In genomic region chr5:56070795-56071539, GRCh38 we compare ENCODE assay signal across 7 cellular contexts.
DNase-seq lines count a peak whose midpoint lies in the region; ATAC-seq and TF ChIP-seq lines count a peak whose summit lies in the region.

No MANE protein-coding gene starts in this region.

- H4K8ac ChIP-seq in IMR-90 (ENCODE audit: low read depth in 2 of 2, low read length in 2 of 2): 0 out of 4 replicates have a peak overlapping the region, but pooled peaks of 1 of the 2 experiments have one; percentile 30

- H4K91ac ChIP-seq in IMR-90 (ENCODE audit: insufficient read depth, low read depth, low read length): no peak overlapping the region

- TF ChIP-seq POLR2A in IMR-90 (IDR thresholded peaks at IDR 0.05; ENCODE audit: low read depth, low read length): no peak

- intact Hi-C loops in IMR-90 (cut with micrococcal nuclease) (no loop called here), heart right ventricle (cut with DNase I) (loop anchor here in 2 of 10 donors (5.0 to 10.0 kb wide), 2 partner anchors 79 to 104 kb away; partner anchors contain the start of gene IL6ST (in 1 of the 2))

- peak overlapping the region; percentile 24 for H3K27ac Mint-ChIP-seq in T-helper 1 cell treated with Interleukin-12 subunit alpha and Interleukin-12 subunit beta and Interleukin-4 antibody, amounts not matched to agents 30 μg/mL and 1 μg/mL, for 36 hours
- no peak overlapping the region for H3K27ac Mint-ChIP-seq in stimulated activated naive B cell treated with anti-CD40 and anti-IgM and Interleukin-4, amounts not matched to agents 10 μg/mL and 1 μg/mL and 100 μg/mL, for 72 hours

- H2AK5ac ChIP-seq in IMR-90 (ENCODE audit: low read depth, low read length): no peak overlapping the region

- peaks cover 9% of the 10 kb centered on the region; the same call in 1 of the 2 replicates for H3K9me1 ChIP-seq in IMR-90 (ENCODE audit: insufficient read depth, low read length)

- H3K14ac ChIP-seq in IMR-90 (replicated peaks; ENCODE audit: low read depth, low read length): no peak overlapping the region; the same call in 1 of the 2 replicates

- H2AFZ ChIP-seq in IMR-90 (replicated peaks; ENCODE audit: low read length, poor library complexity): no peak overlapping the region

- no peak for TF ChIP-seq CTCF in IMR-90 (conservative IDR thresholded peaks at IDR 0.05; ENCODE audit: low read depth, low read length)
- TF ChIP-seq CTCF in heart right ventricle (IDR thresholded peaks at IDR 0.05): no peak

- CTCF ChIA-PET in IMR-90 (lab: Yijun Ruan, JAX): no interaction called here

- BruUV-seq in IMR-90 (replicated peaks; lab: Mats Ljungman, UMichigan): no TSS peak

- H3K4me1 ChIP-seq in IMR-90 (ENCODE audit: control insufficient read depth, insufficient read depth, low read length): peaks cover 14% of the 10 kb centered on the region; the same call in 1 of the 2 replicates
- H3K4me1 ChIP-seq in heart right ventricle: peaks cover 0 to 52% (median 38%) of the 10 kb centered on the region in 9 donors

- H3K36me3 Mint-ChIP-seq in T-helper 1 cell treated with Interleukin-12 subunit alpha and Interleukin-12 subunit beta and Interleukin-4 antibody, amounts not matched to agents 30 μg/mL and 1 μg/mL, for 36 hours (ENCODE audit: low read depth): peaks cover 2% of the 10 kb centered on the region
- H3K36me3 Mint-ChIP-seq in stimulated activated naive B cell treated with anti-CD40 and anti-IgM and Interleukin-4, amounts not matched to agents 10 μg/mL and 1 μg/mL and 100 μg/mL, for 72 hours: peaks cover 0 to 2% of the 10 kb centered on the region in 2 donors

- ATAC-seq in IMR-90 (ENCODE audit: low read depth): no peak
- ATAC-seq in heart right ventricle: peak in 6 of 8 donors; percentile 42 to 79 (median 56)
- ATAC-seq in stimulated activated naive B cell treated with anti-CD40 and anti-IgM and Interleukin-4, amounts not matched to agents 10 μg/mL and 1 μg/mL and 100 μg/mL, for 72 hours (replicated peaks): peak; percentile 75 to 85

- H3K23ac ChIP-seq in IMR-90 (ENCODE audit: low read depth, low read length): no peak overlapping the region

- no peak overlapping the region for H3K4me2 ChIP-seq in IMR-90 (ENCODE audit: low read depth, low read length)

- H2BK5ac ChIP-seq in IMR-90 (ENCODE audit: low read depth, low read length, poor library complexity, severe bottlenecking): no peak overlapping the region

- H2BK20ac ChIP-seq in IMR-90 (ENCODE audit: low read depth, low read length): peak overlapping the region; percentile 5; the same call in 1 of the 2 replicates

- no peaks in the 10 kb centered on the region for H3K9me3 Mint-ChIP-seq in T-helper 1 cell treated with Interleukin-12 subunit alpha and Interleukin-12 subunit beta and Interleukin-4 antibody, amounts not matched to agents 30 μg/mL and 1 μg/mL, for 36 hours
- peaks cover 0 to 1% of the 10 kb centered on the region in 2 donors for H3K9me3 Mint-ChIP-seq in stimulated activated naive B cell treated with anti-CD40 and anti-IgM and Interleukin-4, amounts not matched to agents 10 μg/mL and 1 μg/mL and 100 μg/mL, for 72 hours

- no peaks in the 10 kb centered on the region for H3K36me3 ChIP-seq in IMR-90 (ENCODE audit: control insufficient read depth, insufficient read depth, low read length)
- H3K36me3 ChIP-seq in heart right ventricle: no peaks in the 10 kb centered on the region

- no peak overlapping the region for H3K56ac ChIP-seq in IMR-90 (ENCODE audit: extremely low read depth, insufficient read depth, low read length)

- in situ Hi-C loops in IMR-90 (cut with MboI; ENCODE audit: low sequenced_read_pairs) (no loop called here), G401 (cut with HindIII; ENCODE audit: low sequenced_read_pairs) (no loop called here)

- dilution Hi-C loops in IMR-90 (cut with HindIII; ENCODE audit: low sequenced_read_pairs, unreplicated experiment): no loop called here

- H3K27ac ChIP-seq in IMR-90 (ENCODE audit: insufficient read depth, low read length) (no peak overlapping the region), heart right ventricle (peak overlapping the region; percentile 17 to 79 (median 65))

- H3K9me3 ChIP-seq in IMR-90 (ENCODE audit: control insufficient read depth, insufficient read depth, low read length) (no peaks in the 10 kb centered on the region), heart right ventricle (no peaks in the 10 kb centered on the region)

- no peak overlapping the region for H2AK9ac ChIP-seq in IMR-90 (replicated peaks; ENCODE audit: low read depth, low read length, poor library complexity)

- no peaks in the 10 kb centered on the region for H3K27me3 ChIP-seq in IMR-90 (ENCODE audit: control insufficient read depth, insufficient read depth, low read length)
- no peaks in the 10 kb centered on the region for H3K27me3 ChIP-seq in heart right ventricle

- H3K27me3 Mint-ChIP-seq in T-helper 1 cell treated with Interleukin-12 subunit alpha and Interleukin-12 subunit beta and Interleukin-4 antibody, amounts not matched to agents 30 μg/mL and 1 μg/mL, for 36 hours (ENCODE audit: low read depth): no peaks in the 10 kb centered on the region
- H3K27me3 Mint-ChIP-seq in stimulated activated naive B cell treated with anti-CD40 and anti-IgM and Interleukin-4, amounts not matched to agents 10 μg/mL and 1 μg/mL and 100 μg/mL, for 72 hours: peaks cover 5% of the 10 kb centered on the region in 2 donors

- H3K4me1 Mint-ChIP-seq in T-helper 1 cell treated with Interleukin-12 subunit alpha and Interleukin-12 subunit beta and Interleukin-4 antibody, amounts not matched to agents 30 μg/mL and 1 μg/mL, for 36 hours (ENCODE audit: low read depth): peaks cover 47% of the 10 kb centered on the region
- H3K4me1 Mint-ChIP-seq in stimulated activated naive B cell treated with anti-CD40 and anti-IgM and Interleukin-4, amounts not matched to agents 10 μg/mL and 1 μg/mL and 100 μg/mL, for 72 hours: peaks cover 19 to 27% of the 10 kb centered on the region in 2 donors

- H4K5ac ChIP-seq in IMR-90 (ENCODE audit: low read depth, low read length): no peak overlapping the region

- H2BK15ac ChIP-seq in IMR-90 (ENCODE audit: low read depth, low read length): no peak overlapping the region

- DNase-seq in IMR-90: no peak
- DNase-seq in heart right ventricle: no peak
- DNase-seq in stimulated activated naive B cell treated with anti-CD40 and anti-IgM and Interleukin-4, amounts not matched to agents 10 μg/mL and 1 μg/mL and 100 μg/mL, for 72 hours: no peak
- DNase-seq in G401 (ENCODE audit: low spot score): no peak
- DNase-seq in NK-92 treated with Interleukin-12 subunit alpha and Interleukin-12 subunit beta, amount 100 ng/mL, for 24 hours (lab: John Stamatoyannopoulos, UW): no peak
- DNase-seq in cerebellar cortex (ENCODE audit: low spot score): no peak

- no peak overlapping the region for H3K4ac ChIP-seq in IMR-90 (ENCODE audit: low read depth, low read length)

- WGBS in IMR-90 (ENCODE audit: extremely low coverage in 2 of 2, insufficient read length in 1 of 2), 2 experiments: no CpG with 5 or more reads among the region's 3 CpGs
- 30 to 43% methylated on average over 3 of the region's 3 CpGs for WGBS in heart right ventricle, 2 donors

- peak overlapping the region; percentile 10 for H3K4me3 Mint-ChIP-seq in T-helper 1 cell treated with Interleukin-12 subunit alpha and Interleukin-12 subunit beta and Interleukin-4 antibody, amounts not matched to agents 30 μg/mL and 1 μg/mL, for 36 hours
- no peak overlapping the region for H3K4me3 Mint-ChIP-seq in stimulated activated naive B cell treated with anti-CD40 and anti-IgM and Interleukin-4, amounts not matched to agents 10 μg/mL and 1 μg/mL and 100 μg/mL, for 72 hours

- POLR2A ChIA-PET in IMR-90 (lab: Charles Lee; ENCODE audit: unreplicated experiment): interaction anchor here (0.6 kb wide), 1 partner anchor 94 kb away, joined by 3 read pairs; no protein-coding TSS in a partner anchor

- no peak overlapping the region for H3K9ac ChIP-seq in IMR-90 (ENCODE audit: low read depth, low read length)

- no peaks in the 10 kb centered on the region for H4K20me1 ChIP-seq in IMR-90 (ENCODE audit: insufficient read depth, low read length)

- H3K4me3 ChIP-seq in IMR-90 (ENCODE audit: insufficient read depth, low read depth, low read length) (no peak overlapping the region), heart right ventricle (peak overlapping the region in 3 of 10 donors; percentile 1 to 6 (median 1))

- no peak for TF ChIP-seq RAD21 in IMR-90 (IDR thresholded peaks at IDR 0.05; ENCODE audit: low read length)

- H3K79me1 ChIP-seq in IMR-90 (ENCODE audit: low read depth in 1 of 2, low read length in 2 of 2): no peaks in the 10 kb centered on the region

- H3K18ac ChIP-seq in IMR-90 (ENCODE audit: low read depth, low read length): no peak overlapping the region

- H2BK120ac ChIP-seq in IMR-90 (ENCODE audit: low read depth, low read length): no peak overlapping the region

TF ChIP-seq in IMR-90, 13 proteins besides CTCF, POLR2A, EP300 and RAD21 (continues in another document):
- TF ChIP-seq RCOR1 (IDR thresholded peaks at IDR 0.05; ENCODE audit: insufficient replicate concordance, low read length): no peak
- TF ChIP-seq NFE2L2 (IDR thresholded peaks at IDR 0.05; ENCODE audit: low read depth, low read length): no peak
- no peak for TF ChIP-seq RFX5 (IDR thresholded peaks at IDR 0.05; ENCODE audit: low read depth, low read length)
- TF ChIP-seq MAFK (IDR thresholded peaks at IDR 0.05; ENCODE audit: low read depth, low read length): no peak
- TF ChIP-seq SMC3 (IDR thresholded peaks at IDR 0.05; ENCODE audit: low read depth, low read length): no peak
- TF ChIP-seq ELK1 (IDR thresholded peaks at IDR 0.05; ENCODE audit: borderline replicate concordance, low read depth, low read length): no peak
- TF ChIP-seq BHLHE40 (IDR thresholded peaks at IDR 0.05; ENCODE audit: low read depth, low read length): no peak
- no peak for TF ChIP-seq MAZ (IDR thresholded peaks at IDR 0.05; ENCODE audit: borderline replicate concordance, low read depth, low read length)
- no peak for TF ChIP-seq FOS (IDR thresholded peaks at IDR 0.05; ENCODE audit: low read depth, low read length)
